Comparison of ENCODE assay signal across 8 cellular contexts in the genomic region with DNA sequence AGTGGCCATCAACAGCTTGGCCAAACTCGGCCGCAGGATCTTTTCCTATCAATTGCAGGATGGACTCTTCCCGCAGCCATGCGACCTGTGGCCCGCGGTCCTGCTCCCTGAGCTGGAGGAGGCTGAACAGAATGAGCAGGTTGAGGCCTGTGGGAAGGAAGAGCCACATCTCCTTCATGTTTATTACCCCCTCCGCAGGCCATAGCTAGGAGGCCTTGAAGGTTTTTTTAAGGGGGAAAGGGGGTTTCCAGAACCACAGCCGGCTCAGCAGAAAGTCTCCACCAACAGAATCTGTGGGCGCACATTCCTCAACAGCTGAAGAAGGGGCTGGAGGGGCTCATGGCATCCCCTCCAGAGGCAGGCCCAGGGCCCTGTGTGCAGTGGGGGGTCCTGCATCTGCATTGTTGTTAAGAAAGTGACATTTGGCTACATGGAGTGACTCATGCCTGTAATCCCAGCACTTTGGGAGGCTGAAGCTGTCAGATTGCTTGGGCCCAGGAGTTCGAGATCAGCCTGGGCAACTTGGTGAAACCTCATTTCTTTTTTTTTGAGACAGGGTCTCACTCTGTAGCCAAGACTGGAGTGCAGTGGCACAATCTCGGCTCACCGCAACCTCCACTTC. TPM values are rescaled to one million over a fixed set of nuclear protein-coding genes. Genes with fewer than 3 reads are reported as not detected.
DNase-seq lines count a peak whose midpoint lies in the region; ATAC-seq and TF ChIP-seq lines count a peak whose summit lies in the region.

No MANE protein-coding gene starts in this region.

- H3K36me3 ChIP-seq in prostate gland = no peaks in the 10 kb centered on the region

- H3K4me1 ChIP-seq in prostate gland (replicated peaks) = peaks cover 7% of the 10 kb centered on the region

- TF ChIP-seq CTCF in GM12875 (IDR thresholded peaks at IDR 0.05; ENCODE audit: borderline replicate concordance, insufficient read depth, low read depth, low read length) (no peak), prostate gland (IDR thresholded peaks at IDR 0.05) (no peak)

- WGBS in prostate gland = 44% methylated on average over 12 of the region's 12 CpGs

- H3K27ac ChIP-seq in prostate gland = peak overlapping the region; percentile 71 to 78

- no peak for TF ChIP-seq POLR2A in prostate gland (IDR thresholded peaks at IDR 0.05)

- intact Hi-C loops in prostate gland (cut with DNase I) = no loop called here

- peak; percentile 21 for DNase-seq in effector CD8-positive, alpha-beta T cell (lab: John Stamatoyannopoulos, UW)
- DNase-seq in prostate gland (ENCODE audit: low spot score) (no peak), NCI-H2227 treated with DMSO at 0.1 percent for 48 hours (lab: John Stamatoyannopoulos, UW) (no peak), epidermal melanocyte (ENCODE audit: insufficient read length, low spot score) (no peak), COLO668 (lab: John Stamatoyannopoulos, UW; ENCODE audit: unreplicated experiment) (no peak), COLO829 (ENCODE audit: low spot score) (no peak)

- peak; percentile 17 for ATAC-seq in HG03280 (IDR thresholded peaks at IDR 0.05; ENCODE audit: unreplicated experiment)

- peak overlapping the region; percentile 48 for H3K4me3 ChIP-seq in GM12875 (ENCODE audit: low read depth, low read length)
- H3K4me3 ChIP-seq in prostate gland = peak overlapping the region; percentile 22 to 26

- H3K27me3 ChIP-seq in prostate gland (replicated peaks; ENCODE audit: insufficient read depth) = no peaks in the 10 kb centered on the region

- H3K9me3 ChIP-seq in prostate gland = no peaks in the 10 kb centered on the region

RNA-seq across cellular contexts. Expression of gene PPP1R13B, which starts 25.2 kb away (rescaled TPM):
- total RNA-seq in prostate gland = 10 to 100 TPM; 48.2 to 64.6 TPM

RNA-seq across cellular contexts. Expression of gene TDRD9, which starts 55.7 kb away (rescaled TPM):
- total RNA-seq in prostate gland = 10 to 100 TPM in 1 of 2 donors, under 1 TPM in 1; 0.64 to 18.2 TPM
